28 cellular contexts compared by ENCODE assay signal in the genomic region with DNA sequence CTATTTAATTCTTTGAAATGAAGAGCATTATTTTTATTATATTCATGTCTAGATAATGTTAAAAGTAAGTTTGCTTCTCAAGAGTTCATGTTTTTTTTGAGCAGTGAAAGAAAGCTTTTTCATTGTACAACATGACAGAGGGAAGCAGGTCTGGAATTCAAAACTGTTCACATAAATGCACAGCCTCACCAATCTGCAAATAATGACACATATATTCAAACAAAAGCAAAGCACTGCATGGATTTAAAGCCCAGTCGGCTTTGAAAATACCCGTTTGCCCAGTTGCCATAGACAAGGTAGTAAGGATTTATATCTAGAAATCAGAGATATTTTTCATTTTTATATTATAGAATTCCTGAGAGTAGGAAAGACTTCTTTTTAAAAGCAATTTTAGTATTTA.
"Had no signal": no experiment of that assay in that cellular context is flagged by ENCODE, and none has a peak within 500 bp of the region (broad histone marks: within the 10 kb centered on the region; RNA-seq: fewer than 3 reads in every experiment).

No MANE protein-coding gene starts in this region.

- H3K4me3 Mint-ChIP-seq: activated CD4-positive, alpha-beta memory T cell treated with anti-CD3 and anti-CD28 coated beads for 36 hours; activated CD4-positive, alpha-beta T cell treated with anti-CD3 and anti-CD28 coated beads, Interleukin-2, amount 10 ng/mL, durations not matched to agents 24 days and 14 days; activated naive CD4-positive, alpha-beta T cell treated with anti-CD3 and anti-CD28 coated beads, Interleukin-2, amount 10 ng/mL, durations not matched to agents 7 days and 5 days; activated naive CD8-positive, alpha-beta T cell treated with anti-CD3 and anti-CD28 coated beads, Interleukin-2, amount 10 ng/mL, durations not matched to agents 7 days and 5 days; endodermal cell; nephron; stimulated activated memory B cell treated with anti-CD40 and anti-IgM and Interleukin-4, amounts not matched to agents 10 μg/mL and 1 μg/mL and 100 μg/mL, for 72 hours had no signal

- H3K4me1 ChIP-seq: gastroesophageal sphincter, sigmoid colon, stomach, vagina had no signal

- H3K27me3 Mint-ChIP-seq: activated CD4-positive, alpha-beta memory T cell treated with anti-CD3 and anti-CD28 coated beads for 36 hours; activated CD4-positive, alpha-beta T cell treated with anti-CD3 and anti-CD28 coated beads, Interleukin-2, amount 10 ng/mL, durations not matched to agents 24 days and 14 days; activated naive CD4-positive, alpha-beta T cell treated with anti-CD3 and anti-CD28 coated beads, Interleukin-2, amount 10 ng/mL, durations not matched to agents 7 days and 5 days; stimulated activated memory B cell treated with anti-CD40 and anti-IgM and Interleukin-4, amounts not matched to agents 10 μg/mL and 1 μg/mL and 100 μg/mL, for 72 hours had no signal

- H3K36me3 Mint-ChIP-seq: activated CD4-positive, alpha-beta memory T cell treated with anti-CD3 and anti-CD28 coated beads for 36 hours; activated naive CD4-positive, alpha-beta T cell treated with anti-CD3 and anti-CD28 coated beads, Interleukin-2, amount 10 ng/mL, durations not matched to agents 7 days and 5 days; activated naive CD8-positive, alpha-beta T cell treated with anti-CD3 and anti-CD28 coated beads, Interleukin-2, amount 10 ng/mL, durations not matched to agents 7 days and 5 days; stimulated activated memory B cell treated with anti-CD40 and anti-IgM and Interleukin-4, amounts not matched to agents 10 μg/mL and 1 μg/mL and 100 μg/mL, for 72 hours had no signal

- H3K36me3 ChIP-seq: brain microvascular endothelial cell, gastroesophageal sphincter, sigmoid colon, stomach, thyroid gland, upper lobe of left lung, vagina, WERI-Rb-1 had no signal

- DNase-seq: activated CD4-positive, alpha-beta memory T cell treated with anti-CD3 and anti-CD28 coated beads for 36 hours; activated CD4-positive, alpha-beta T cell treated with anti-CD3 and anti-CD28 coated beads, Interleukin-2, amount 10 ng/mL, durations not matched to agents 24 days and 14 days; activated CD8-positive, alpha-beta memory T cell treated with anti-CD3 and anti-CD28 coated beads, Interleukin-2, amount 50 U/mL, for 4 hours; activated gamma-delta T cell; activated naive CD4-positive, alpha-beta T cell treated with anti-CD3 and anti-CD28 coated beads, Interleukin-2, amount 10 ng/mL, durations not matched to agents 7 days and 5 days; activated naive CD8-positive, alpha-beta T cell treated with anti-CD3 and anti-CD28 coated beads, Interleukin-2, amount 10 ng/mL, durations not matched to agents 7 days and 5 days; activated T-cell treated with anti-CD3 and anti-CD28 coated beads, Interleukin-2, amount 50 U/mL, for 1 hour; amniotic stem cell; brain microvascular endothelial cell; caudate nucleus; endodermal cell; hippocampal formation; left cardiac atrium; left ventricle myocardium superior; retina; sigmoid colon; small intestine; stimulated activated CD4-positive, alpha-beta T cell treated with anti-CD3 and anti-CD28 coated beads, Interleukin-4, amount 100 ng/mL, for 24 hours; stomach; T-helper 9 cell; thyroid gland; upper lobe of left lung; WERI-Rb-1 had no signal

- H3K4me1 Mint-ChIP-seq: endodermal cell; nephron; stimulated activated memory B cell treated with anti-CD40 and anti-IgM and Interleukin-4, amounts not matched to agents 10 μg/mL and 1 μg/mL and 100 μg/mL, for 72 hours had no signal

- H3K9me3 ChIP-seq: gastroesophageal sphincter, sigmoid colon, stomach, thyroid gland, upper lobe of left lung, vagina had no signal

- H3K27ac Mint-ChIP-seq: activated CD4-positive, alpha-beta memory T cell treated with anti-CD3 and anti-CD28 coated beads for 36 hours; activated CD4-positive, alpha-beta T cell treated with anti-CD3 and anti-CD28 coated beads, Interleukin-2, amount 10 ng/mL, durations not matched to agents 24 days and 14 days; activated naive CD4-positive, alpha-beta T cell treated with anti-CD3 and anti-CD28 coated beads, Interleukin-2, amount 10 ng/mL, durations not matched to agents 7 days and 5 days; activated naive CD8-positive, alpha-beta T cell treated with anti-CD3 and anti-CD28 coated beads, Interleukin-2, amount 10 ng/mL, durations not matched to agents 7 days and 5 days; endodermal cell; nephron; stimulated activated memory B cell treated with anti-CD40 and anti-IgM and Interleukin-4, amounts not matched to agents 10 μg/mL and 1 μg/mL and 100 μg/mL, for 72 hours had no signal

- H3K27me3 ChIP-seq: brain microvascular endothelial cell, gastroesophageal sphincter, sigmoid colon, stomach, thyroid gland, upper lobe of left lung, vagina had no signal

- H3K9me3 Mint-ChIP-seq: activated CD4-positive, alpha-beta memory T cell treated with anti-CD3 and anti-CD28 coated beads for 36 hours; activated CD4-positive, alpha-beta T cell treated with anti-CD3 and anti-CD28 coated beads, Interleukin-2, amount 10 ng/mL, durations not matched to agents 24 days and 14 days; activated naive CD4-positive, alpha-beta T cell treated with anti-CD3 and anti-CD28 coated beads, Interleukin-2, amount 10 ng/mL, durations not matched to agents 7 days and 5 days; activated naive CD8-positive, alpha-beta T cell treated with anti-CD3 and anti-CD28 coated beads, Interleukin-2, amount 10 ng/mL, durations not matched to agents 7 days and 5 days; endodermal cell; nephron; stimulated activated memory B cell treated with anti-CD40 and anti-IgM and Interleukin-4, amounts not matched to agents 10 μg/mL and 1 μg/mL and 100 μg/mL, for 72 hours had no signal

- ATAC-seq: activated CD4-positive, CD25-positive, alpha-beta regulatory T cell treated with anti-CD3 and anti-CD28 coated beads, Interleukin-2, amount 50 U/mL, for 24 hours; gastroesophageal sphincter; left cardiac atrium; left ventricle myocardium superior; stimulated activated memory B cell treated with anti-CD40 and anti-IgM and Interleukin-4, amounts not matched to agents 10 μg/mL and 1 μg/mL and 100 μg/mL, for 72 hours had no signal

- H3K27ac ChIP-seq: brain microvascular endothelial cell, gastroesophageal sphincter, sigmoid colon, upper lobe of left lung, vagina, WERI-Rb-1 had no signal

- H3K4me3 ChIP-seq: gastroesophageal sphincter, sigmoid colon, stomach, thyroid gland, upper lobe of left lung, vagina had no signal
